22 cellular contexts compared by ENCODE assay signal in the genomic region with DNA sequence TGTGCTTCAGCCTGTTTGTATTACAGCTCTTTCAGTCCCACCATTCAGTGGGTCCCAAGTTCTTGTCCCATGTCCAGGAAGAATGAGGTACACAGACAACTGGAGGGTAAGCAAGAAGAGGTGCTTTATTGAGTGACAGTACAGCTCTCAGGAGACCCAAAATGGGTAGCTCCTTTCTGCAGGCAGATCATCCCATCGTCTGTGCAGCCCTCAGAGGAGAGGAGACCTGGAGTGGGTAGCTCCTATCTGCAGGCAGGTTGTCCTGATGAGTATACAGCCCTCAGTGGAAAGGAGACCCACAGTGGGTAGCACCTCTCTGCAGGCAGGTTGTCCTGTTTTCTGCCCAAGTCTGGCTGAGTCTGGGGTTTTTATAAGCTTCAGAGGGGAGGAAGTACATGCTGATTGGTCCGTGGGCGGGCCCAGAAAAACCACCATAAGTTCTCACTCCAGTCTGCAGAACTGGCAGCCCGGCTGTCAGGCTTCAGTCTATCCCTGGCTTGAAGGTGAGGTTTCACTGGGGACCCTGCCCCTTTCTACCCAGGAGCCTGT.
"Had no signal": no experiment of that assay in that cellular context is flagged by ENCODE, and none has a peak within 500 bp of the region (broad histone marks: within the 10 kb centered on the region; RNA-seq: fewer than 3 reads in every experiment).

No MANE protein-coding gene starts in this region.

- DNase-seq: activated CD4-positive, alpha-beta T cell treated with anti-CD3 and anti-CD28 coated beads for 36 hours; activated CD4-positive, alpha-beta T cell treated with anti-CD3 and anti-CD28 coated beads, Interleukin-2, amount 50 U/mL, for 4 hours; activated CD4-positive, CD25-positive, alpha-beta regulatory T cell; activated CD8-positive, alpha-beta memory T cell treated with anti-CD3 and anti-CD28 coated beads, Interleukin-2, amount 50 U/mL, for 48 hours; activated gamma-delta T cell; activated naive CD4-positive, alpha-beta T cell treated with anti-CD3 and anti-CD28 coated beads, Interleukin-2, amount 10 ng/mL, durations not matched to agents 7 days and 5 days; activated naive CD8-positive, alpha-beta T cell treated with anti-CD3 and anti-CD28 coated beads, Interleukin-2, amount 10 ng/mL, durations not matched to agents 7 days and 5 days; activated T-cell treated with anti-CD3 and anti-CD28 coated beads, Interleukin-2, amount 50 U/mL, for 24 hours; brain microvascular endothelial cell; caudate nucleus; cortex of kidney; effector memory CD8-positive, alpha-beta T cell; foreskin melanocyte; heart right ventricle; natural killer cell; right cardiac atrium; spleen; stimulated activated CD4-positive, alpha-beta T cell treated with anti-CD3 and anti-CD28 coated beads, Interleukin-2, amount 100 ng/mL, for 48 hours; stimulated activated naive CD4-positive, alpha-beta T cell treated with Interleukin-2 at 50 U/mL for 16 hours had no signal

- H3K4me2 ChIP-seq: neural progenitor cell had no signal

- H2AFZ ChIP-seq: neural progenitor cell had no signal

- ATAC-seq: activated CD4-positive, alpha-beta T cell treated with anti-CD3 and anti-CD28 coated beads for 36 hours; effector memory CD8-positive, alpha-beta T cell; natural killer cell had no signal

- H3K27ac ChIP-seq: brain microvascular endothelial cell, esophagus muscularis mucosa, heart right ventricle, neural progenitor cell, spleen, tibial nerve had no signal

- H3K36me3 ChIP-seq: brain microvascular endothelial cell, esophagus muscularis mucosa, heart right ventricle, neural progenitor cell, spleen had no signal

- H3K4me1 ChIP-seq: neural progenitor cell had no signal

- H3K4me3 ChIP-seq: esophagus muscularis mucosa, heart right ventricle, neural progenitor cell, spleen, tibial nerve had no signal
